Comparison of ENCODE assay signal across 17 cellular contexts in genomic region chr11:36060926-36061325, GRCh38.
"Had no signal": no experiment of that assay in that cellular context is flagged by ENCODE, and none has a peak within 500 bp of the region (broad histone marks: within the 10 kb centered on the region; RNA-seq: fewer than 3 reads in every experiment).

No MANE protein-coding gene starts in this region.

- DNase-seq: activated CD4-positive, alpha-beta T cell treated with anti-CD3 and anti-CD28 coated beads for 1 hour; activated CD4-positive, alpha-beta T cell treated with anti-CD3 and anti-CD28 coated beads, Interleukin-2, amount 50 U/mL, for 4 hours; activated naive CD4-positive, alpha-beta T cell treated with anti-CD3 and anti-CD28 coated beads for 36 hours; activated naive CD8-positive, alpha-beta T cell treated with anti-CD3 and anti-CD28 coated beads, Interleukin-2, amount 50 U/mL, for 24 hours; activated T-cell treated with anti-CD3 and anti-CD28 coated beads for 4 hours; effector memory CD8-positive, alpha-beta T cell; heart left ventricle; natural killer cell; posterior cingulate gyrus; stimulated activated CD4-positive, alpha-beta T cell treated with anti-CD3 and anti-CD28 coated beads, Interleukin-15, amount 100 ng/mL, for 24 hours; stimulated activated CD4-positive, alpha-beta T cell treated with anti-CD3 and anti-CD28 coated beads, Interleukin-4, amount 100 ng/mL, for 1 hour; stimulated activated naive CD8-positive, alpha-beta T cell treated with anti-CD3 and anti-CD28 coated beads, Interleukin-15, Interleukin-2, amounts not matched to agents 100 U/mL and 50 U/mL, for 24 hours; transverse colon had no signal

- H3K27me3 ChIP-seq: breast epithelium, heart left ventricle, right atrium auricular region, transverse colon had no signal

- H3K36me3 ChIP-seq: breast epithelium, heart left ventricle, right atrium auricular region, transverse colon had no signal

- H3K4me1 ChIP-seq: breast epithelium, right atrium auricular region, transverse colon had no signal

- ATAC-seq: activated naive CD8-positive, alpha-beta T cell treated with anti-CD3 and anti-CD28 coated beads, Interleukin-2, amount 50 U/mL, for 24 hours; effector memory CD8-positive, alpha-beta T cell; heart left ventricle; left lobe of liver; natural killer cell; stimulated activated naive CD8-positive, alpha-beta T cell treated with anti-CD3 and anti-CD28 coated beads, Interleukin-15, Interleukin-2, amounts not matched to agents 100 U/mL and 50 U/mL, for 24 hours had no signal

- H3K4me3 ChIP-seq: breast epithelium, heart left ventricle, right atrium auricular region, skin epidermis, transverse colon had no signal

- H3K9me3 ChIP-seq: transverse colon had no signal
